ENCODE assay signal across 1 cellular context in the genomic region with DNA sequence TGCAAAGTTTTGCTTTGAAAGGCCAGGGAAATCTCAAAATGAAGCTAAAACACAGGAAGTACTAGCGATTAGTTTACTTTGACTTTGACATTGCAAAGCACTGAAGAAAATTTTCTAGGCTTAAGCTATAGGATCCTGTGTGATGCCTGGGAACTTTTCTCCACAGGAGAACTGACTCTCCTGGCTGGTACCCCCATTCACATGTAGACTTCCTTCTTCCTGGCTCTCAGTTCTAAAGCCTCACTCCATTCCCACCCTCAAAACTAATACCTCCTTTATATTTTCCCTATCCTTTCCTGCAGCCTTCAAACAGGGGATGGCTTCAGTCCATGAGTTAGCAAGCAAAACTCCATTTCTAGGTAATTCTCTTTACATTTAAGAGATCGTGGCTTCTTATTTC.
TF ChIP-seq lines count a peak whose summit lies in the region.

No MANE protein-coding gene starts in this region.

TF ChIP-seq in GM23338, 12 proteins besides CTCF, POLR2A, EP300 and RAD21 (continued from another document):
- TF ChIP-seq, protein P1, sequence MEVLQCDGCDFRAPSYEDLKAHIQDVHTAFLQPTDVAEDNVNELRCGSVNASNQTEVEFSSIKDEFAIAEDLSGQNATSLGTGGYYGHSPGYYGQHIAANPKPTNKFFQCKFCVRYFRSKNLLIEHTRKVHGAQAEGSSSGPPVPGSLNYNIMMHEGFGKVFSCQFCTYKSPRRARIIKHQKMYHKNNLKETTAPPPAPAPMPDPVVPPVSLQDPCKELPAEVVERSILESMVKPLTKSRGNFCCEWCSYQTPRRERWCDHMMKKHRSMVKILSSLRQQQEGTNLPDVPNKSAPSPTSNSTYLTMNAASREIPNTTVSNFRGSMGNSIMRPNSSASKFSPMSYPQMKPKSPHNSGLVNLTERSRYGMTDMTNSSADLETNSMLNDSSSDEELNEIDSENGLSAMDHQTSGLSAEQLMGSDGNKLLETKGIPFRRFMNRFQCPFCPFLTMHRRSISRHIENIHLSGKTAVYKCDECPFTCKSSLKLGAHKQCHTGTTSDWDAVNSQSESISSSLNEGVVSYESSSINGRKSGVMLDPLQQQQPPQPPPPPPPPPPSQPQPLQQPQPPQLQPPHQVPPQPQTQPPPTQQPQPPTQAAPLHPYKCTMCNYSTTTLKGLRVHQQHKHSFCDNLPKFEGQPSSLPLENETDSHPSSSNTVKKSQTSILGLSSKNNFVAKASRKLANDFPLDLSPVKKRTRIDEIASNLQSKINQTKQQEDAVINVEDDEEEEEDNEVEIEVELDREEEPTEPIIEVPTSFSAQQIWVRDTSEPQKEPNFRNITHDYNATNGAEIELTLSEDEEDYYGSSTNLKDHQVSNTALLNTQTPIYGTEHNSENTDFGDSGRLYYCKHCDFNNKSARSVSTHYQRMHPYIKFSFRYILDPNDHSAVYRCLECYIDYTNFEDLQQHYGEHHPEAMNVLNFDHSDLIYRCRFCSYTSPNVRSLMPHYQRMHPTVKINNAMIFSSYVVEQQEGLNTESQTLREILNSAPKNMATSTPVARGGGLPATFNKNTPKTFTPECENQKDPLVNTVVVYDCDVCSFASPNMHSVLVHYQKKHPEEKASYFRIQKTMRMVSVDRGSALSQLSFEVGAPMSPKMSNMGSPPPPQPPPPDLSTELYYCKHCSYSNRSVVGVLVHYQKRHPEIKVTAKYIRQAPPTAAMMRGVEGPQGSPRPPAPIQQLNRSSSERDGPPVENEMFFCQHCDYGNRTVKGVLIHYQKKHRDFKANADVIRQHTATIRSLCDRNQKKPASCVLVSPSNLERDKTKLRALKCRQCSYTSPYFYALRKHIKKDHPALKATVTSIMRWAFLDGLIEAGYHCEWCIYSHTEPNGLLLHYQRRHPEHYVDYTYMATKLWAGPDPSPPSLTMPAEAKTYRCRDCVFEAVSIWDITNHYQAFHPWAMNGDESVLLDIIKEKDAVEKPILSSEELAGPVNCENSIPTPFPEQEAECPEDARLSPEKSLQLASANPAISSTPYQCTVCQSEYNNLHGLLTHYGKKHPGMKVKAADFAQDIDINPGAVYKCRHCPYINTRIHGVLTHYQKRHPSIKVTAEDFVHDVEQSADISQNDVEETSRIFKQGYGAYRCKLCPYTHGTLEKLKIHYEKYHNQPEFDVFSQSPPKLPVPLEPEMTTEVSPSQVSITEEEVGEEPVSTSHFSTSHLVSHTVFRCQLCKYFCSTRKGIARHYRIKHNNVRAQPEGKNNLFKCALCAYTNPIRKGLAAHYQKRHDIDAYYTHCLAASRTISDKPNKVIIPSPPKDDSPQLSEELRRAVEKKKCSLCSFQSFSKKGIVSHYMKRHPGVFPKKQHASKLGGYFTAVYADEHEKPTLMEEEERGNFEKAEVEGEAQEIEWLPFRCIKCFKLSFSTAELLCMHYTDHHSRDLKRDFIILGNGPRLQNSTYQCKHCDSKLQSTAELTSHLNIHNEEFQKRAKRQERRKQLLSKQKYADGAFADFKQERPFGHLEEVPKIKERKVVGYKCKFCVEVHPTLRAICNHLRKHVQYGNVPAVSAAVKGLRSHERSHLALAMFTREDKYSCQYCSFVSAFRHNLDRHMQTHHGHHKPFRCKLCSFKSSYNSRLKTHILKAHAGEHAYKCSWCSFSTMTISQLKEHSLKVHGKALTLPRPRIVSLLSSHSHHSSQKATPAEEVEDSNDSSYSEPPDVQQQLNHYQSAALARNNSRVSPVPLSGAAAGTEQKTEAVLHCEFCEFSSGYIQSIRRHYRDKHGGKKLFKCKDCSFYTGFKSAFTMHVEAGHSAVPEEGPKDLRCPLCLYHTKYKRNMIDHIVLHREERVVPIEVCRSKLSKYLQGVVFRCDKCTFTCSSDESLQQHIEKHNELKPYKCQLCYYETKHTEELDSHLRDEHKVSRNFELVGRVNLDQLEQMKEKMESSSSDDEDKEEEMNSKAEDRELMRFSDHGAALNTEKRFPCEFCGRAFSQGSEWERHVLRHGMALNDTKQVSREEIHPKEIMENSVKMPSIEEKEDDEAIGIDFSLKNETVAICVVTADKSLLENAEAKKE (CRISPR knock-in tag; IDR thresholded peaks at IDR 0.05) = 0 out of 2 replicates have a peak, but pooled peaks have one; percentile 18
